In genomic region chr7:28571405-28571804, GRCh38 we compare ENCODE assay signal across 1 cellular context.
TF ChIP-seq lines count a peak whose summit lies in the region.

No MANE protein-coding gene starts in this region.

TF ChIP-seq in H1, 55 proteins besides CTCF, POLR2A, EP300 and RAD21 (continued from another document):
- no peak for TF ChIP-seq SP1 (IDR thresholded peaks at IDR 0.05; ENCODE audit: low read depth, low read length)
- TF ChIP-seq CREB1 (IDR thresholded peaks at IDR 0.05) = no peak
- no peak for TF ChIP-seq SIN3A (conservative IDR thresholded peaks at IDR 0.05 in 1 of 2, IDR thresholded peaks at IDR 0.05 in 1 of 2; ENCODE audit: low read depth in 1 of 2, low read length in 2 of 2)
- no peak for TF ChIP-seq SRF (IDR thresholded peaks at IDR 0.05; ENCODE audit: low read depth, low read length)
- no peak for TF ChIP-seq MAX (IDR thresholded peaks at IDR 0.05)
- no peak for TF ChIP-seq TAF1 (IDR thresholded peaks at IDR 0.05; ENCODE audit: low read depth, low read length)
- TF ChIP-seq RXRA (IDR thresholded peaks at IDR 0.05; ENCODE audit: insufficient read depth, low read depth, low read length) = no peak
- TF ChIP-seq RFX5 (IDR thresholded peaks at IDR 0.05; ENCODE audit: borderline replicate concordance, low read depth, low read length) = no peak
- no peak for TF ChIP-seq TEAD4 (IDR thresholded peaks at IDR 0.05; ENCODE audit: low read depth, low read length)
- TF ChIP-seq CEBPB (IDR thresholded peaks at IDR 0.05; ENCODE audit: low read depth, low read length) = no peak
- TF ChIP-seq BACH1 (IDR thresholded peaks at IDR 0.05; ENCODE audit: low read length) = no peak
- TF ChIP-seq CHD7 (IDR thresholded peaks at IDR 0.05; ENCODE audit: insufficient replicate concordance, low read length) = no peak
- TF ChIP-seq SP2 (IDR thresholded peaks at IDR 0.05; ENCODE audit: low read length) = no peak
- TF ChIP-seq ATF3 (IDR thresholded peaks at IDR 0.05; ENCODE audit: insufficient read depth, low read depth, low read length) = no peak
